Comparison of ENCODE assay signal across 1 cellular context in genomic region chr5:82285206-82285605, GRCh38.
A peak's percentile ranks its signal among the peaks of the same experiment; 100 is the strongest.
TF ChIP-seq lines count a peak whose summit lies in the region.

No MANE protein-coding gene starts in this region.

TF ChIP-seq in K562, 482 proteins besides CTCF, POLR2A, EP300 and RAD21 (continued from another document and continues in another):
- no peak for TF ChIP-seq ZNF696 (CRISPR knock-in tag; conservative IDR thresholded peaks at IDR 0.05)
- no peak for TF ChIP-seq PHB2 (IDR thresholded peaks at IDR 0.05; ENCODE audit: low read depth)
- no peak for TF ChIP-seq ATF4 (CRISPR knock-in tag; IDR thresholded peaks at IDR 0.05)
- no peak for TF ChIP-seq ZNF431 (CRISPR knock-in tag; IDR thresholded peaks at IDR 0.05)
- TF ChIP-seq NCOA1 (IDR thresholded peaks at IDR 0.05; ENCODE audit: low read depth) = peak; percentile 32; the same call in 1 of the 2 replicates
- no peak for TF ChIP-seq MTA2 (IDR thresholded peaks at IDR 0.05; ENCODE audit: low read depth)
- TF ChIP-seq NFIC (IDR thresholded peaks at IDR 0.05) = peak; percentile 57; the same call in 1 of the 2 replicates
- TF ChIP-seq STAT5A (IDR thresholded peaks at IDR 0.05; ENCODE audit: borderline replicate concordance, low read length) = peak; percentile 43; the same call in 1 of the 2 replicates
- TF ChIP-seq ZBTB26 (CRISPR knock-in tag; IDR thresholded peaks at IDR 0.05) = no peak
- no peak for TF ChIP-seq ETV1 (tag; conservative IDR thresholded peaks at IDR 0.05; ENCODE audit: low read depth)
- TF ChIP-seq TEAD4 (IDR thresholded peaks at IDR 0.05; ENCODE audit: low read length) = peak; percentile 81
- no peak for TF ChIP-seq TEAD4 (CRISPR knock-in tag; IDR thresholded peaks at IDR 0.05; ENCODE audit: borderline replicate concordance)
- peak in 1 of 2 experiments; percentile 25; a peak in 1 of 4 replicates for TF ChIP-seq MNT (conservative IDR thresholded peaks at IDR 0.05)
- TF ChIP-seq ZNF282 (CRISPR knock-in tag; IDR thresholded peaks at IDR 0.05) = no peak
- no peak for TF ChIP-seq RB1 (IDR thresholded peaks at IDR 0.05; ENCODE audit: low read depth)
- no peak for TF ChIP-seq SMAD1 (IDR thresholded peaks at IDR 0.05; ENCODE audit: low read depth, low read length, partially characterized antibody)
- peak in 1 of 2 experiments; percentile 21 for TF ChIP-seq E2F6 (IDR thresholded peaks at IDR 0.05; ENCODE audit: borderline replicate concordance in 1 of 2, extremely low read depth in 1 of 2, insufficient read depth in 1 of 2, insufficient read length in 1 of 2, low read depth in 1 of 2, low read length in 1 of 2, poor library complexity in 1 of 2, severe bottlenecking in 1 of 2)
- no peak for TF ChIP-seq PHTF2 (CRISPR knock-in tag; IDR thresholded peaks at IDR 0.05)
- peak; percentile 45 for TF ChIP-seq GATA2 (CRISPR knock-in tag; IDR thresholded peaks at IDR 0.05)
- TF ChIP-seq E2F4 (CRISPR knock-in tag; IDR thresholded peaks at IDR 0.05; ENCODE audit: low read depth) = no peak
- peak; percentile 90 for TF ChIP-seq CBFA2T3 (IDR thresholded peaks at IDR 0.05)
- peak; percentile 9; the same call in 1 of the 2 replicates for TF ChIP-seq BCOR (IDR thresholded peaks at IDR 0.05)
- TF ChIP-seq SMARCA4 (IDR thresholded peaks at IDR 0.05) = peak; percentile 72
- TF ChIP-seq GABPB1 (CRISPR knock-in tag; IDR thresholded peaks at IDR 0.05) = no peak
- TF ChIP-seq GATAD2A (IDR thresholded peaks at IDR 0.05) = peak; percentile 30; the same call in 1 of the 2 replicates
- TF ChIP-seq SETDB1 (IDR thresholded peaks at IDR 0.05; ENCODE audit: low read length) = no peak
- TF ChIP-seq MEF2A (IDR thresholded peaks at IDR 0.05; ENCODE audit: control insufficient read depth, low read depth, low read length) = no peak
- no peak for TF ChIP-seq EZH2 (IDR thresholded peaks at IDR 0.05; ENCODE audit: borderline replicate concordance, low read depth, low read length)
- TF ChIP-seq SP2 (IDR thresholded peaks at IDR 0.05; ENCODE audit: extremely low read depth, low read depth, low read length, poor library complexity, severe bottlenecking) = no peak
- no peak for TF ChIP-seq ARID4B (CRISPR knock-in tag; IDR thresholded peaks at IDR 0.05)
- TF ChIP-seq ZNF140 (CRISPR knock-in tag; IDR thresholded peaks at IDR 0.05) = no peak
- TF ChIP-seq GTF2A2 (tag; IDR thresholded peaks at IDR 0.05) = no peak
- 0 out of 2 replicates have a peak, but pooled peaks have one; percentile 17 for TF ChIP-seq EHMT2 (IDR thresholded peaks at IDR 0.05)
- no peak for TF ChIP-seq RHOXF2B (CRISPR knock-in tag; conservative IDR thresholded peaks at IDR 0.05)
- TF ChIP-seq FOXP1 (CRISPR knock-in tag; IDR thresholded peaks at IDR 0.05) = no peak
- TF ChIP-seq SLC30A9 (CRISPR knock-in tag; IDR thresholded peaks at IDR 0.05) = no peak
- TF ChIP-seq CREB3 (tag; conservative IDR thresholded peaks at IDR 0.05; ENCODE audit: low read depth) = no peak
- TF ChIP-seq CREB3L1 (IDR thresholded peaks at IDR 0.05; ENCODE audit: borderline replicate concordance, low read depth) = no peak
- peak; percentile 73; the same call in 1 of the 2 replicates for TF ChIP-seq FOXM1 (IDR thresholded peaks at IDR 0.05; ENCODE audit: low read depth)
- TF ChIP-seq FOXM1 (CRISPR knock-in tag; IDR thresholded peaks at IDR 0.05; ENCODE audit: low read depth) = no peak
- TF ChIP-seq ZNF436 (CRISPR knock-in tag; IDR thresholded peaks at IDR 0.05) = no peak
- TF ChIP-seq PHB (CRISPR knock-in tag; IDR thresholded peaks at IDR 0.05) = no peak
- TF ChIP-seq MXI1 (IDR thresholded peaks at IDR 0.05; ENCODE audit: low read depth, low read length) = no peak
- no peak for TF ChIP-seq THAP7 (CRISPR knock-in tag; IDR thresholded peaks at IDR 0.05)
- TF ChIP-seq RREB1 (CRISPR knock-in tag; IDR thresholded peaks at IDR 0.05) = no peak
- TF ChIP-seq CREBBP (IDR thresholded peaks at IDR 0.05; ENCODE audit: low read depth, low read length) = no peak
- TF ChIP-seq NRF1 (conservative IDR thresholded peaks at IDR 0.05 in 1 of 2, IDR thresholded peaks at IDR 0.05 in 1 of 2) = no peak
